8 cellular contexts compared by ENCODE assay signal in the genomic region with DNA sequence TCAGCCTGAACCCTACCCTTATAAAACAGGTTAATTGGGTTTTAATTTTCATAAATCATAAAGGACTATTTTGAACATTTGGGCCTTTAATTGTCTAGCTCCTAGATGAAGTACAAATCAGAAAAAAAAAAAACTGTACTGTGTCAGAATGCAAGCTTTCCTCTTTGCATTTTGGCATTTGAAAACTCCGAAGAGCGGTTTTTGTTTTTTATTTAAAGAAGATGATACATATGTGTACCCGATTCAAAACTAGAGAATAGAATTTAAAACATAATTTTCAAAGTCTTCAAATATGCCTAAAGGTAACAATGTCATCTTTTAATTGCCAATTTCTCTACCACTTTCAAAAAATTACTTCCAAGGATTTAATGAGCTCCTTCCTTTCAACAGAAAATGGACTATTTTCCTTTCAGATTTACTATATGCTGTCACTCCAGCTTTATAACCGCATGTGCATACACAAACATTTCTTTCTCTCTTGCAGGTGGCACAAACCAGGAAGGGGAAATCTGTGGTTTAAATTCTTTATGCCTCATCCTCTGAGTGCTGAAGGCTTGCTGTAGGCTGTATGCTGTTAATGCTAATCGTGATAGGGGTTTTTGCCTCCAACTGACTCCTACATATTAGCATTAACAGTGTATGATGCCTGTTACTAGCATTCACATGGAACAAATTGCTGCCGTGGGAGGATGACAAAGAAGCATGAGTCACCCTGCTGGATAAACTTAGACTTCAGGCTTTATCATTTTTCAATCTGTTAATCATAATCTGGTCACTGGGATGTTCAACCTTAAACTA. TPM values are rescaled to one million over a fixed set of nuclear protein-coding genes. Genes with fewer than 3 reads are reported as not detected.
DNase-seq lines count a peak whose midpoint lies in the region; ATAC-seq lines count a peak whose summit lies in the region.

No MANE protein-coding gene starts in this region.

- DNase-seq in RPMI8226 (peak; percentile 83), mesendoderm (peak; percentile 26), NCI-H1092 (lab: John Stamatoyannopoulos, UW) (no peak), germinal center (ENCODE audit: low spot score) (no peak)
- no peak for DNase-seq in activated naive CD8-positive, alpha-beta T cell treated with anti-CD3 and anti-CD28 coated beads, Interleukin-2, amount 10 ng/mL, durations not matched to agents 7 days and 5 days

- H3K4ac ChIP-seq in mesendoderm (ENCODE audit: low read depth, low read length), result no peak overlapping the region

- no peaks in the 10 kb centered on the region for H3K79me1 ChIP-seq in mesendoderm (ENCODE audit: low read length)

- H3K4me1 Mint-ChIP-seq in activated naive CD8-positive, alpha-beta T cell treated with anti-CD3 and anti-CD28 coated beads, Interleukin-2, amount 10 ng/mL, durations not matched to agents 7 days and 5 days, result peaks cover 54% of the 10 kb centered on the region

- POLR2A ChIA-PET in activated naive CD8-positive, alpha-beta T cell treated with anti-CD3 and anti-CD28 coated beads, Interleukin-2, amount 10 ng/mL, durations not matched to agents 7 days and 5 days (lab: Charles Lee), result interaction anchor here (3.6 kb wide), 1 partner anchor 12 kb away, joined by 17 read pairs; no protein-coding TSS in a partner anchor

- H3K23ac ChIP-seq in mesendoderm (ENCODE audit: low read length), result no peak overlapping the region

- peak overlapping the region; percentile 91 for H3K27ac Mint-ChIP-seq in activated naive CD8-positive, alpha-beta T cell treated with anti-CD3 and anti-CD28 coated beads, Interleukin-2, amount 10 ng/mL, durations not matched to agents 7 days and 5 days

- ATAC-seq in GM18498 (IDR thresholded peaks at IDR 0.05; ENCODE audit: unreplicated experiment) (peak; percentile 27), HG02678 (IDR thresholded peaks at IDR 0.05; ENCODE audit: unreplicated experiment) (peak; percentile 25), GM19328 (IDR thresholded peaks at IDR 0.05; ENCODE audit: unreplicated experiment) (no peak)
- ATAC-seq in activated naive CD8-positive, alpha-beta T cell treated with anti-CD3 and anti-CD28 coated beads, Interleukin-2, amount 10 ng/mL, durations not matched to agents 7 days and 5 days (ENCODE audit: low read depth), result peak; percentile 72

- no peak overlapping the region for H4K8ac ChIP-seq in mesendoderm (ENCODE audit: low read depth, low read length)

- H3K4me3 ChIP-seq in mesendoderm (ENCODE audit: low read length), result no peak overlapping the region

- H3K4me2 ChIP-seq in mesendoderm (ENCODE audit: low read length), result no peak overlapping the region

- peaks cover 43% of the 10 kb centered on the region for H3K36me3 Mint-ChIP-seq in activated naive CD8-positive, alpha-beta T cell treated with anti-CD3 and anti-CD28 coated beads, Interleukin-2, amount 10 ng/mL, durations not matched to agents 7 days and 5 days

- WGBS in mesendoderm (ENCODE audit: extremely low coverage, insufficient coverage, low lambda C conversion rate), result no CpG with 5 or more reads among the region's 6 CpGs

- no peaks in the 10 kb centered on the region for H3K27me3 Mint-ChIP-seq in activated naive CD8-positive, alpha-beta T cell treated with anti-CD3 and anti-CD28 coated beads, Interleukin-2, amount 10 ng/mL, durations not matched to agents 7 days and 5 days

- peak overlapping the region; percentile 76 for H3K4me3 Mint-ChIP-seq in activated naive CD8-positive, alpha-beta T cell treated with anti-CD3 and anti-CD28 coated beads, Interleukin-2, amount 10 ng/mL, durations not matched to agents 7 days and 5 days

- H2AK5ac ChIP-seq in mesendoderm (ENCODE audit: low read length), result no peak overlapping the region

- H2BK5ac ChIP-seq in mesendoderm (ENCODE audit: low read length), result no peak overlapping the region

- no peak overlapping the region for H3K27ac ChIP-seq in mesendoderm (ENCODE audit: low read depth, low read length)

- no peak overlapping the region for H3K18ac ChIP-seq in mesendoderm (ENCODE audit: low read length)

- no peaks in the 10 kb centered on the region for H3K4me1 ChIP-seq in mesendoderm (ENCODE audit: control insufficient read depth, low read depth, low read length)

- no peak overlapping the region for H3K9ac ChIP-seq in mesendoderm (ENCODE audit: low read length)

- no peak overlapping the region for H3K56ac ChIP-seq in mesendoderm (ENCODE audit: low read length)

- no peak overlapping the region for H4K5ac ChIP-seq in mesendoderm (ENCODE audit: low read length)

- no peaks in the 10 kb centered on the region for H3K9me3 Mint-ChIP-seq in activated naive CD8-positive, alpha-beta T cell treated with anti-CD3 and anti-CD28 coated beads, Interleukin-2, amount 10 ng/mL, durations not matched to agents 7 days and 5 days

- no peaks in the 10 kb centered on the region for H3K27me3 ChIP-seq in mesendoderm (ENCODE audit: insufficient read depth, low read length, poor library complexity)

- H3K79me2 ChIP-seq in mesendoderm (ENCODE audit: control insufficient read depth, insufficient read depth, low read length), result no peaks in the 10 kb centered on the region

- H3K36me3 ChIP-seq in mesendoderm (ENCODE audit: control insufficient read depth, insufficient read depth, low read length), result no peaks in the 10 kb centered on the region

- H2BK15ac ChIP-seq in mesendoderm (replicated peaks; ENCODE audit: low read depth), result no peak overlapping the region

- no peak overlapping the region for H2BK120ac ChIP-seq in mesendoderm (ENCODE audit: low read depth, low read length)

RNA-seq across cellular contexts. Expression of a gene that starts 33.7 kb away (rescaled TPM):
- 10 to 100 TPM; 34.1 to 34.2 TPM for total RNA-seq in activated naive CD8-positive, alpha-beta T cell treated with anti-CD3 and anti-CD28 coated beads, Interleukin-2, amount 10 ng/mL, durations not matched to agents 7 days and 5 days
- 64.6 TPM for polyA plus RNA-seq in mesendoderm (2013, experiment 1 of 2)
- polyA plus RNA-seq in mesendoderm (2013, experiment 2 of 2), result 62.7 TPM

Comparison
In these comparisons a context has a peak if more than half of its experiments do, and no peak if none do; other contexts are left out.
1. DNase-seq: peak in RPMI8226 (single experiment) and mesendoderm (single experiment); none in activated naive CD8-positive, alpha-beta T cell treated with anti-CD3 and anti-CD28 coated beads, Interleukin-2, amount 10 ng/mL, durations not matched to agents 7 days and 5 days (single experiment), NCI-H1092 (single experiment) and germinal center (single experiment).